ENCODE assay signal across 34 cellular contexts in the genomic region with DNA sequence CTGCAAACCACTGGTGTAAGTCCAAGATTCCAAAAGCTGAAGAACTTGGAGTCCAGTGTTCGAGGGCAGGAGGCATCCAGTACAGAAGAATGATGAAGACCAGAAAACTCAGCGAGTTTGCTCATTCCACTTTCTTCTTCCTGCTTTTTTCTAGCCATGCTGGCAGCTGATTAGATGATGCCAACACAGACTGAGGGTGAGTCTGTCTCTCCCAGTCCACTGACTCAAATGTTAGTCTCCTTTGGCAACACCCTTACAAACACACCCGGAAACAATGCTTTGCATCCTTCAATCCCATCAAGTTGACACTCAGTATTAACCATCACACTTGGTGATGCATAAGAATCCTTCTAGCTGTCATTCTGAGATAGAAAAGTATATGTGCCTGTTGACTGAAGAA.
"Had no signal": no experiment of that assay in that cellular context is flagged by ENCODE, and none has a peak within 500 bp of the region (broad histone marks: within the 10 kb centered on the region; RNA-seq: fewer than 3 reads in every experiment).

No MANE protein-coding gene starts in this region.

- H3K27me3 ChIP-seq: adrenal gland, body of pancreas, brain microvascular endothelial cell, breast epithelium, colonic mucosa had no signal

- DNase-seq: activated CD4-positive, alpha-beta memory T cell treated with anti-CD3 and anti-CD28 coated beads, Interleukin-2, amount 10 ng/mL, durations not matched to agents 7 days and 5 days; activated CD4-positive, alpha-beta T cell treated with anti-CD3 and anti-CD28 coated beads for 1 hour; activated CD4-positive, alpha-beta T cell treated with anti-CD3 and anti-CD28 coated beads for 36 hours; activated CD4-positive, alpha-beta T cell treated with anti-CD3 and anti-CD28 coated beads for 48 hours; activated CD4-positive, alpha-beta T cell treated with anti-CD3 and anti-CD28 coated beads, Interleukin-2, amount 10 ng/mL, durations not matched to agents 7 days and 5 days; activated CD4-positive, alpha-beta T cell treated with anti-CD3 and anti-CD28 coated beads, Interleukin-2, amount 50 U/mL, for 48 hours; activated CD4-positive, CD25-positive, alpha-beta regulatory T cell; activated CD8-positive, alpha-beta memory T cell treated with anti-CD3 and anti-CD28 coated beads for 24 hours; activated CD8-positive, alpha-beta memory T cell treated with anti-CD3 and anti-CD28 coated beads, Interleukin-2, amount 10 ng/mL, durations not matched to agents 7 days and 5 days; activated CD8-positive, alpha-beta memory T cell treated with anti-CD3 and anti-CD28 coated beads, Interleukin-2, amount 50 U/mL, for 48 hours; activated CD8-positive, alpha-beta T cell treated with anti-CD3 and anti-CD28 coated beads, Interleukin-2, amount 10 ng/mL, durations not matched to agents 7 days and 5 days; activated effector memory CD4-positive, alpha-beta T cell treated with Interleukin-2 at 50 U/mL for 16 hours; activated gamma-delta T cell; activated naive CD4-positive, alpha-beta T cell treated with anti-CD3 and anti-CD28 coated beads for 36 hours; activated naive CD4-positive, alpha-beta T cell treated with anti-CD3 and anti-CD28 coated beads, Interleukin-2, amount 50 U/mL, for 16 hours; activated naive CD8-positive, alpha-beta T cell treated with anti-CD3 and anti-CD28 coated beads for 36 hours; activated T-cell treated with anti-CD3 and anti-CD28 coated beads, Interleukin-2, amount 50 U/mL, for 24 hours; activated T-cell treated with anti-CD3 and anti-CD28 coated beads, Interleukin-2, amount 50 U/mL, for 48 hours; adrenal gland; amniotic stem cell; aorta; body of pancreas; brain microvascular endothelial cell; central memory CD4-positive, alpha-beta T cell; colonic mucosa; T-helper 2 cell; T-helper 9 cell; WERI-Rb-1 had no signal

- H3K9me3 Mint-ChIP-seq: activated CD4-positive, alpha-beta T cell treated with anti-CD3 and anti-CD28 coated beads, Interleukin-2, amount 10 ng/mL, durations not matched to agents 7 days and 5 days; activated naive CD4-positive, alpha-beta T cell treated with anti-CD3 and anti-CD28 coated beads for 36 hours; activated naive CD4-positive, alpha-beta T cell treated with anti-CD3 and anti-CD28 coated beads, Interleukin-2, amount 50 U/mL, for 72 hours; activated naive CD8-positive, alpha-beta T cell treated with anti-CD3 and anti-CD28 coated beads for 36 hours; activated T-cell treated with anti-CD3 and anti-CD28 coated beads, Interleukin-2, amount 50 U/mL, for 24 hours; activated T-helper 2 cell treated with anti-CD3 and anti-CD28 coated beads, Interferon-gamma antibody, Interleukin-2, Interleukin-4, amounts not matched to agents 10 μg/mL and 5 μg/mL and 100 μg/mL, durations not matched to agents 14 hours and 24 hours and 36 hours; T-helper 1 cell treated with Interleukin-12 subunit alpha and Interleukin-12 subunit beta and Interleukin-4 antibody, amounts not matched to agents 30 μg/mL and 1 μg/mL, for 36 hours; T-helper 2 cell treated with Interferon-gamma antibody and Interleukin-4, amounts not matched to agents 5 μg/mL and 100 μg/mL, for 36 hours; WTC11 had no signal

- H3K36me3 ChIP-seq: adrenal gland, brain microvascular endothelial cell, breast epithelium, colonic mucosa, WERI-Rb-1 had no signal

- H3K27me3 Mint-ChIP-seq: activated CD4-positive, alpha-beta memory T cell treated with anti-CD3 and anti-CD28 coated beads, Interleukin-2, amount 10 ng/mL, durations not matched to agents 7 days and 5 days; activated CD4-positive, alpha-beta T cell treated with anti-CD3 and anti-CD28 coated beads for 36 hours; activated CD4-positive, alpha-beta T cell treated with anti-CD3 and anti-CD28 coated beads, Interleukin-2, amount 10 ng/mL, durations not matched to agents 7 days and 5 days; activated CD8-positive, alpha-beta memory T cell treated with anti-CD3 and anti-CD28 coated beads, Interleukin-2, amount 10 ng/mL, durations not matched to agents 7 days and 5 days; activated naive CD8-positive, alpha-beta T cell treated with anti-CD3 and anti-CD28 coated beads for 36 hours; activated T-cell treated with anti-CD3 and anti-CD28 coated beads, Interleukin-2, amount 50 U/mL, for 24 hours had no signal

- H3K36me3 Mint-ChIP-seq: activated CD8-positive, alpha-beta memory T cell treated with anti-CD3 and anti-CD28 coated beads, Interleukin-2, amount 10 ng/mL, durations not matched to agents 7 days and 5 days; activated naive CD4-positive, alpha-beta T cell treated with anti-CD3 and anti-CD28 coated beads, Interleukin-2, amount 50 U/mL, for 72 hours; activated naive CD8-positive, alpha-beta T cell treated with anti-CD3 and anti-CD28 coated beads for 36 hours; WTC11 had no signal

- H3K27ac Mint-ChIP-seq: activated CD4-positive, alpha-beta memory T cell treated with anti-CD3 and anti-CD28 coated beads, Interleukin-2, amount 10 ng/mL, durations not matched to agents 7 days and 5 days; activated CD4-positive, alpha-beta T cell treated with anti-CD3 and anti-CD28 coated beads for 36 hours; activated CD4-positive, alpha-beta T cell treated with anti-CD3 and anti-CD28 coated beads, Interleukin-2, amount 10 ng/mL, durations not matched to agents 7 days and 5 days; activated CD8-positive, alpha-beta memory T cell treated with anti-CD3 and anti-CD28 coated beads, Interleukin-2, amount 10 ng/mL, durations not matched to agents 7 days and 5 days; activated CD8-positive, alpha-beta T cell treated with anti-CD3 and anti-CD28 coated beads, Interleukin-2, amount 10 ng/mL, durations not matched to agents 7 days and 5 days; activated naive CD4-positive, alpha-beta T cell treated with anti-CD3 and anti-CD28 coated beads for 36 hours; activated naive CD4-positive, alpha-beta T cell treated with anti-CD3 and anti-CD28 coated beads, Interleukin-2, amount 50 U/mL, for 72 hours; activated naive CD8-positive, alpha-beta T cell treated with anti-CD3 and anti-CD28 coated beads for 36 hours; activated T-cell treated with anti-CD3 and anti-CD28 coated beads, Interleukin-2, amount 50 U/mL, for 24 hours; activated T-helper 2 cell treated with anti-CD3 and anti-CD28 coated beads, Interferon-gamma antibody, Interleukin-2, Interleukin-4, amounts not matched to agents 10 μg/mL and 5 μg/mL and 100 μg/mL, durations not matched to agents 14 hours and 24 hours and 36 hours; T-helper 1 cell treated with Interleukin-12 subunit alpha and Interleukin-12 subunit beta and Interleukin-4 antibody, amounts not matched to agents 30 μg/mL and 1 μg/mL, for 36 hours; T-helper 2 cell treated with Interferon-gamma antibody and Interleukin-4, amounts not matched to agents 5 μg/mL and 100 μg/mL, for 36 hours; WTC11 had no signal

- H3K4me1 Mint-ChIP-seq: activated CD4-positive, alpha-beta memory T cell treated with anti-CD3 and anti-CD28 coated beads, Interleukin-2, amount 10 ng/mL, durations not matched to agents 7 days and 5 days; activated CD4-positive, alpha-beta T cell treated with anti-CD3 and anti-CD28 coated beads for 36 hours; activated CD4-positive, alpha-beta T cell treated with anti-CD3 and anti-CD28 coated beads, Interleukin-2, amount 10 ng/mL, durations not matched to agents 7 days and 5 days; activated CD8-positive, alpha-beta memory T cell treated with anti-CD3 and anti-CD28 coated beads, Interleukin-2, amount 10 ng/mL, durations not matched to agents 7 days and 5 days; activated naive CD8-positive, alpha-beta T cell treated with anti-CD3 and anti-CD28 coated beads for 36 hours had no signal

- H3K9me3 ChIP-seq: adrenal gland, body of pancreas, breast epithelium, colonic mucosa had no signal

- H3K4me3 Mint-ChIP-seq: activated CD4-positive, alpha-beta memory T cell treated with anti-CD3 and anti-CD28 coated beads, Interleukin-2, amount 10 ng/mL, durations not matched to agents 7 days and 5 days; activated CD4-positive, alpha-beta T cell treated with anti-CD3 and anti-CD28 coated beads for 36 hours; activated CD4-positive, alpha-beta T cell treated with anti-CD3 and anti-CD28 coated beads, Interleukin-2, amount 10 ng/mL, durations not matched to agents 7 days and 5 days; activated CD8-positive, alpha-beta memory T cell treated with anti-CD3 and anti-CD28 coated beads, Interleukin-2, amount 10 ng/mL, durations not matched to agents 7 days and 5 days; activated CD8-positive, alpha-beta T cell treated with anti-CD3 and anti-CD28 coated beads, Interleukin-2, amount 10 ng/mL, durations not matched to agents 7 days and 5 days; activated naive CD4-positive, alpha-beta T cell treated with anti-CD3 and anti-CD28 coated beads for 36 hours; activated naive CD8-positive, alpha-beta T cell treated with anti-CD3 and anti-CD28 coated beads for 36 hours; activated T-cell treated with anti-CD3 and anti-CD28 coated beads, Interleukin-2, amount 50 U/mL, for 24 hours; T-helper 1 cell treated with Interleukin-12 subunit alpha and Interleukin-12 subunit beta and Interleukin-4 antibody, amounts not matched to agents 30 μg/mL and 1 μg/mL, for 36 hours; T-helper 2 cell treated with Interferon-gamma antibody and Interleukin-4, amounts not matched to agents 5 μg/mL and 100 μg/mL, for 36 hours; WTC11 had no signal

- H3K4me3 ChIP-seq: adrenal gland, body of pancreas, breast epithelium, colonic mucosa had no signal

- H3K27ac ChIP-seq: adrenal gland, body of pancreas, brain microvascular endothelial cell, breast epithelium, colonic mucosa, WERI-Rb-1 had no signal
